25 cellular contexts compared by ENCODE assay signal in the genomic region with DNA sequence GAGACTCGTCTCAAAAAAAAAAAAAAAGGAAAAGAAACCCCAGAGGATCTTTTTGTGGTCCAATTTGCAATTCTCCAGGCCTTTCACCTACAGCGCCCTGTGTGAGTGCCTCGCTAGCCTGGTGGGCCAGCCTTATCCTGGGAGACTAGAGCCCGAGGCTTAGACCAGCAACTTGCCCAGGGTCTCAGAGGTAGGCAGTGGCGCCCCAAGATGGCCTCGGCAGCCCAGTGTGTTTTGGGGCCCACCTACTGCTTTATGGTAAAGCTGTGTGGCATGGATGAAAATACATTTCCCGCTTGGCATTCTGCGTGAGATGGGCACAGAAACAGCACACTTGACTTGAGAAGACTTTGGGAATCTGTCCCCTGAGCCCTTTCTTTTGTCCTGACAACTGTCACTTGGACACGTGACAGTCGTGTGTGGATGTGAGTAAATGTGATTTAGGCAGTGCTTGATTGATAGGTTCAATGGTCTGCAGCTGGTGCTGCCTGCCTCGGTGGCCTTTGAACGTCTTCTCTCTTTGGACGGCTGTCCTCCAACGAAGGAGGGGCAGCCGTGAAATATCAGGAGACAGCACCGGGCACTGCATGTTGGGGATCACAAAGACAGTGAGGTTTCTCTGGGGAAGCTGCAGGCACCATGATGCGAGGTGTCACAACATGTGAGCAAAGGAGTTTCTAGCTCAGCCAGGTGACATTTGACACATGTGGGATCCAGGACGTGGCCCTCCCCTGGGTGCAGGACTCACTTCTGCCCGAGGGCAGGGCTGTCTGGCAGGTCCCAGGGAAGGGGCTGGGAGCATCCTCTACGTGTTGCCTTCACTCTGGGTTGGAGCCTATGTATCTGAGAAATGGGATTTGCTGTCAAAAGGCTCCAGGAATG.
"Had no signal": no experiment of that assay in that cellular context is flagged by ENCODE, and none has a peak within 500 bp of the region (broad histone marks: within the 10 kb centered on the region; RNA-seq: fewer than 3 reads in every experiment).

No MANE protein-coding gene starts in this region.

- H3K4me1 ChIP-seq: foreskin keratinocyte, heart left ventricle, lower lobe of right lung, pancreas, prostate gland, testis, transverse colon, vagina had no signal

- H3K4me3 ChIP-seq: heart left ventricle, lower lobe of right lung, mucosa of descending colon, pancreas, prostate gland, testis, transverse colon, vagina had no signal

- DNase-seq: activated B cell treated with CpG ODN at 0.5 μM for 24 hours; activated CD4-positive, alpha-beta T cell treated with anti-CD3 and anti-CD28 coated beads, Interleukin-2, amount 50 U/mL, for 4 hours; activated gamma-delta T cell treated with Interleukin-2 at 50 U/mL for 16 hours; activated naive CD4-positive, alpha-beta T cell treated with anti-CD3 and anti-CD28 coated beads, Interleukin-2, amount 50 U/mL, for 16 hours; activated T-cell treated with anti-CD3 and anti-CD28 coated beads, Interleukin-2, amount 50 U/mL, for 24 hours; amniotic stem cell; brain microvascular endothelial cell; caudate nucleus; foreskin keratinocyte; heart left ventricle; hypothalamus; immature natural killer cell; lower lobe of right lung; mesendoderm; mucosa of descending colon; pancreas; retina; stimulated activated CD4-positive, alpha-beta T cell treated with anti-CD3 and anti-CD28 coated beads, Interleukin-2, amount 100 ng/mL, for 48 hours; stimulated activated naive CD8-positive, alpha-beta T cell treated with anti-CD3 and anti-CD28 coated beads, Interleukin-15, Interleukin-2, amounts not matched to agents 100 U/mL and 50 U/mL, for 24 hours; T-helper 1 cell; testis; transverse colon had no signal

- H3K27me3 ChIP-seq: brain microvascular endothelial cell, foreskin keratinocyte, heart left ventricle, pancreas, testis, transverse colon, vagina had no signal

- H3K27ac ChIP-seq: brain microvascular endothelial cell, foreskin keratinocyte, heart left ventricle, lower lobe of right lung, pancreas, prostate gland, testis, transverse colon, vagina had no signal

- H3K9me3 ChIP-seq: heart left ventricle, lower lobe of right lung, mucosa of descending colon, pancreas, prostate gland, testis, transverse colon, vagina had no signal

- ATAC-seq: activated T-helper 17 cell treated with anti-CD3 and anti-CD28 coated beads, Interleukin-2, amount 50 U/mL, for 72 hours; foreskin keratinocyte; heart left ventricle; lower lobe of right lung; mucosa of descending colon; pancreas; stimulated activated naive CD8-positive, alpha-beta T cell treated with anti-CD3 and anti-CD28 coated beads, Interleukin-15, Interleukin-2, amounts not matched to agents 100 U/mL and 50 U/mL, for 24 hours had no signal

- H3K36me3 ChIP-seq: brain microvascular endothelial cell, heart left ventricle, lower lobe of right lung, pancreas, prostate gland, transverse colon, vagina had no signal
